8 cellular contexts compared by ENCODE assay signal in the genomic region with DNA sequence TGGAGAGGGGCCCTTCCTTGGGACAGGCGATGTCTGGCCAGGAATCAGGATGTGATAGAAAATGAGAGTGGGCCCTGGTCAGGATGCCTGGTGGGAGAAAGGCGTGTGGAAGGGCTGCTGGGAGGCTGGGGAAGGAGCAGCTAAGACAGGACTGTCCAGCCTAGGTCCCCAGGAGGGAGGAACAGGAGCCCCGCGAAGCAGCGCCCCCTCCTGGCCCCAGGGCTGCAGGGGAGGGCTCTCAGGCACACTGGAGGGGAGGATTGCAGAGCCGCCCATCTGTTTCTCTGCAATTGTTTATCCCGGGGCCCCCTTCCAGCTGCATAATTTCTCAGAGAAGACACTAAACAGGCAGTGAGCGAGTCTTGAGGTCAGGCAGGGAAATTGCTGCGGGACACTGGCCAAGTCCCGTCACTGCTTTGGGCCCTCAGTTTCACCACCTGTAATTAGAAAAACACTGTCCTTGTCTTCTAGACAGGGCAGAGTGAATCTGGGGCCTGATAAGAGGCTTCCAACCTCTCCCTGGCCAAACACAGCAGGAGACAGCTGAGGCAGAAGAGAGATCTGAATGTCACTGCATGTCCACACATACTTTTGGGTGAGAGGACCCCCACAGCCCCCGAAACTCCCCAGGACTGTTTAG. TPM values are rescaled to one million over a fixed set of nuclear protein-coding genes. Genes with fewer than 3 reads are reported as not detected.
DNase-seq lines count a peak whose midpoint lies in the region; ATAC-seq and TF ChIP-seq lines count a peak whose summit lies in the region.

No MANE protein-coding gene starts in this region.

- H3F3A ChIP-seq in OCI-LY1 (ENCODE audit: insufficient read depth, low read length), result no peaks in the 10 kb centered on the region

- peaks cover 22% of the 10 kb centered on the region for H3K4me1 ChIP-seq in OCI-LY1 (ENCODE audit: insufficient read depth, low read length, severe bottlenecking)

- peaks cover 5% of the 10 kb centered on the region for H3K27me3 ChIP-seq in OCI-LY1 (ENCODE audit: insufficient read depth, low read length)

- no peak for ATAC-seq in stimulated activated naive B cell treated with anti-CD40 and anti-IgM and Interleukin-4, amounts not matched to agents 10 μg/mL and 1 μg/mL and 100 μg/mL, for 72 hours (replicated peaks)

- CTCF ChIA-PET in activated CD4-positive, alpha-beta T cell treated with anti-CD3 and anti-CD28 coated beads, Interleukin-2, amount 10 ng/mL, durations not matched to agents 7 days and 5 days (lab: Charles Lee), result interaction anchor here (0.7 to 1.3 kb wide), 3 partner anchors 10 to 14 kb away, joined by 3 to 4 read pairs (median 3); no protein-coding TSS in a partner anchor

- DNase-seq in activated CD4-positive, alpha-beta T cell treated with anti-CD3 and anti-CD28 coated beads, Interleukin-2, amount 10 ng/mL, durations not matched to agents 7 days and 5 days, result peak; percentile 16
- DNase-seq in activated CD4-positive, alpha-beta T cell treated with anti-CD3 and anti-CD28 coated beads, Interleukin-2, amount 50 U/mL, for 1 hour, result no peak
- DNase-seq in fibroblast of the aortic adventitia (ENCODE audit: low read depth), result peak; percentile 9
- peak; percentile 10 to 56 for DNase-seq in stimulated activated CD4-positive, alpha-beta T cell treated with anti-CD3 and anti-CD28 coated beads, Interleukin-4, amount 100 ng/mL, for 48 hours (ENCODE audit: low read depth in 2 of 2)
- DNase-seq in dedifferentiated amniotic fluid mesenchymal stem cell (ENCODE audit: extremely low spot score), result no peak
- DNase-seq in GOT3 (lab: John Stamatoyannopoulos, UW), result no peak
- DNase-seq in stimulated activated naive B cell treated with anti-CD40 and anti-IgM and Interleukin-4, amounts not matched to agents 10 μg/mL and 1 μg/mL and 100 μg/mL, for 72 hours, result no peak

- POLR2A ChIA-PET in activated CD4-positive, alpha-beta T cell treated with anti-CD3 and anti-CD28 coated beads, Interleukin-2, amount 10 ng/mL, durations not matched to agents 7 days and 5 days (lab: Charles Lee), result no interaction called here

- H4K20me1 ChIP-seq in OCI-LY1 (ENCODE audit: insufficient read depth, low read length), result no peaks in the 10 kb centered on the region

- no peak overlapping the region for H3K27ac ChIP-seq in OCI-LY1 (ENCODE audit: low read depth, low read length, poor library complexity, severe bottlenecking)

- H3K4me1 Mint-ChIP-seq in activated CD4-positive, alpha-beta T cell treated with anti-CD3 and anti-CD28 coated beads, Interleukin-2, amount 10 ng/mL, durations not matched to agents 7 days and 5 days, result peaks cover 7% of the 10 kb centered on the region
- peaks cover 21 to 27% of the 10 kb centered on the region in 2 donors for H3K4me1 Mint-ChIP-seq in stimulated activated naive B cell treated with anti-CD40 and anti-IgM and Interleukin-4, amounts not matched to agents 10 μg/mL and 1 μg/mL and 100 μg/mL, for 72 hours

- no peaks in the 10 kb centered on the region for H3K9me3 Mint-ChIP-seq in activated CD4-positive, alpha-beta T cell treated with anti-CD3 and anti-CD28 coated beads, Interleukin-2, amount 10 ng/mL, durations not matched to agents 7 days and 5 days
- H3K9me3 Mint-ChIP-seq in stimulated activated naive B cell treated with anti-CD40 and anti-IgM and Interleukin-4, amounts not matched to agents 10 μg/mL and 1 μg/mL and 100 μg/mL, for 72 hours, result no peaks in the 10 kb centered on the region

- H2AFZ ChIP-seq in OCI-LY1 (ENCODE audit: low read length), result no peak overlapping the region

- H3K79me2 ChIP-seq in OCI-LY1 (ENCODE audit: insufficient read depth, low read length), result no peaks in the 10 kb centered on the region

- no peak overlapping the region for H3K9ac ChIP-seq in OCI-LY1 (ENCODE audit: low read length)

- no peaks in the 10 kb centered on the region for H3K36me3 Mint-ChIP-seq in activated CD4-positive, alpha-beta T cell treated with anti-CD3 and anti-CD28 coated beads, Interleukin-2, amount 10 ng/mL, durations not matched to agents 7 days and 5 days (ENCODE audit: low read depth)
- no peaks in the 10 kb centered on the region for H3K36me3 Mint-ChIP-seq in stimulated activated naive B cell treated with anti-CD40 and anti-IgM and Interleukin-4, amounts not matched to agents 10 μg/mL and 1 μg/mL and 100 μg/mL, for 72 hours

- H3K4me3 ChIP-seq in OCI-LY1 (ENCODE audit: low read depth, low read length, poor library complexity, severe bottlenecking), result no peak overlapping the region
- no peak overlapping the region for H3K4me3 ChIP-seq in fibroblast of the aortic adventitia (ENCODE audit: low read depth, low read length)

- TF ChIP-seq CTCF in OCI-LY1 (IDR thresholded peaks at IDR 0.05; ENCODE audit: low read length), result peak; percentile 88
- peak; percentile 30 for TF ChIP-seq CTCF in fibroblast of the aortic adventitia (IDR thresholded peaks at IDR 0.05; ENCODE audit: insufficient read depth, low read length)

- H3K4me3 Mint-ChIP-seq in activated CD4-positive, alpha-beta T cell treated with anti-CD3 and anti-CD28 coated beads, Interleukin-2, amount 10 ng/mL, durations not matched to agents 7 days and 5 days, result no peak overlapping the region
- no peak overlapping the region for H3K4me3 Mint-ChIP-seq in stimulated activated naive B cell treated with anti-CD40 and anti-IgM and Interleukin-4, amounts not matched to agents 10 μg/mL and 1 μg/mL and 100 μg/mL, for 72 hours

- no peaks in the 10 kb centered on the region for H3K36me3 ChIP-seq in OCI-LY1 (ENCODE audit: insufficient read depth, low read length)

- H3K9me2 ChIP-seq in OCI-LY1 (ENCODE audit: low read depth, low read length), result no peaks in the 10 kb centered on the region

- peaks cover 39% of the 10 kb centered on the region for H3K27me3 Mint-ChIP-seq in activated CD4-positive, alpha-beta T cell treated with anti-CD3 and anti-CD28 coated beads, Interleukin-2, amount 10 ng/mL, durations not matched to agents 7 days and 5 days
- H3K27me3 Mint-ChIP-seq in stimulated activated naive B cell treated with anti-CD40 and anti-IgM and Interleukin-4, amounts not matched to agents 10 μg/mL and 1 μg/mL and 100 μg/mL, for 72 hours, result peaks cover 42 to 50% of the 10 kb centered on the region in 2 donors

- H3K4me2 ChIP-seq in OCI-LY1 (ENCODE audit: low read length), result no peak overlapping the region

- no peaks in the 10 kb centered on the region for H3K9me3 ChIP-seq in OCI-LY1 (ENCODE audit: low read length)

- no peak overlapping the region for H3K27ac Mint-ChIP-seq in activated CD4-positive, alpha-beta T cell treated with anti-CD3 and anti-CD28 coated beads, Interleukin-2, amount 10 ng/mL, durations not matched to agents 7 days and 5 days
- no peak overlapping the region for H3K27ac Mint-ChIP-seq in stimulated activated naive B cell treated with anti-CD40 and anti-IgM and Interleukin-4, amounts not matched to agents 10 μg/mL and 1 μg/mL and 100 μg/mL, for 72 hours

RNA-seq across cellular contexts. Expression of a gene that starts 3.9 kb away (rescaled TPM):
- total RNA-seq in activated CD4-positive, alpha-beta T cell treated with anti-CD3 and anti-CD28 coated beads, Interleukin-2, amount 10 ng/mL, durations not matched to agents 7 days and 5 days, result not detected
- total RNA-seq in fibroblast of the aortic adventitia (ENCODE audit: low replicate concordance), result not detected in 2 replicates

RNA-seq across cellular contexts. Expression of a gene that starts 31.4 kb away (rescaled TPM):
- total RNA-seq in activated CD4-positive, alpha-beta T cell treated with anti-CD3 and anti-CD28 coated beads, Interleukin-2, amount 10 ng/mL, durations not matched to agents 7 days and 5 days, result 10 to 100 TPM; 40.2 to 43.4 TPM
- 24.9 and 36.3 TPM in 2 replicates for total RNA-seq in fibroblast of the aortic adventitia (ENCODE audit: low replicate concordance)

Comparison
In these comparisons a context has a peak if more than half of its experiments do, and no peak if none do; other contexts are left out.
1. DNase-seq: peak in activated CD4-positive, alpha-beta T cell treated with anti-CD3 and anti-CD28 coated beads, Interleukin-2, amount 10 ng/mL, durations not matched to agents 7 days and 5 days (single experiment), fibroblast of the aortic adventitia (single experiment) and stimulated activated CD4-positive, alpha-beta T cell treated with anti-CD3 and anti-CD28 coated beads, Interleukin-4, amount 100 ng/mL, for 48 hours (2 of 2); none in activated CD4-positive, alpha-beta T cell treated with anti-CD3 and anti-CD28 coated beads, Interleukin-2, amount 50 U/mL, for 1 hour (single experiment), dedifferentiated amniotic fluid mesenchymal stem cell (single experiment), GOT3 (single experiment) and stimulated activated naive B cell treated with anti-CD40 and anti-IgM and Interleukin-4, amounts not matched to agents 10 μg/mL and 1 μg/mL and 100 μg/mL, for 72 hours (single experiment).